Comparison of ENCODE assay signal across 1 cellular context in the genomic region with DNA sequence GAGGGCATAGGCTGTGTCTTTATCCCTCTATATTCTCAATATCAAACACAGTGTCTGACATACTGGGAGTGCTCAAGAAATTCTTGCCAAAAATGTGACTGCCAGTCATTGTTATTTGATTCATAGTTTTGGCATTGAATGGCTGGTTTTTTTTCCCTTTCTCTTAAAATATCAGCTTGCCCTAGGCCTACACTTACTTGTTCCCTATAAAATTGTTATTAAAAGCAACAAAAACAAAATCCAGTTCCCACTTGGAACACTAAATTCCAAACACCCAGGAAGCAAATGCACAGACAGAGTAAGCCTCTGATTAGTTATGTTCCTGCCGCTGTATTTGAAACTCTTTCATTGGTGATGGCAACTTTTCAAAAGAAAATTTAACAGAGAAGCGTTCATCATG.
TF ChIP-seq lines count a peak whose summit lies in the region.

No MANE protein-coding gene starts in this region.

TF ChIP-seq in GM23338, 12 proteins besides CTCF, POLR2A, EP300 and RAD21 (continued from another document):
- no peak for TF ChIP-seq POLR2AphosphoS5 (IDR thresholded peaks at IDR 0.05; ENCODE audit: low read depth)
- no peak for TF ChIP-seq EZH2phosphoT487 (IDR thresholded peaks at IDR 0.05; ENCODE audit: unreplicated experiment)
- no peak for TF ChIP-seq STAT1 (IDR thresholded peaks at IDR 0.05; ENCODE audit: unreplicated experiment)
- TF ChIP-seq REST (IDR thresholded peaks at IDR 0.05; ENCODE audit: unreplicated experiment): no peak
- no peak for TF ChIP-seq ZNF331 (CRISPR knock-in tag; IDR thresholded peaks at IDR 0.05; ENCODE audit: low read depth)
- TF ChIP-seq NANOG (IDR thresholded peaks at IDR 0.05; ENCODE audit: borderline replicate concordance): no peak
- TF ChIP-seq, protein P1, sequence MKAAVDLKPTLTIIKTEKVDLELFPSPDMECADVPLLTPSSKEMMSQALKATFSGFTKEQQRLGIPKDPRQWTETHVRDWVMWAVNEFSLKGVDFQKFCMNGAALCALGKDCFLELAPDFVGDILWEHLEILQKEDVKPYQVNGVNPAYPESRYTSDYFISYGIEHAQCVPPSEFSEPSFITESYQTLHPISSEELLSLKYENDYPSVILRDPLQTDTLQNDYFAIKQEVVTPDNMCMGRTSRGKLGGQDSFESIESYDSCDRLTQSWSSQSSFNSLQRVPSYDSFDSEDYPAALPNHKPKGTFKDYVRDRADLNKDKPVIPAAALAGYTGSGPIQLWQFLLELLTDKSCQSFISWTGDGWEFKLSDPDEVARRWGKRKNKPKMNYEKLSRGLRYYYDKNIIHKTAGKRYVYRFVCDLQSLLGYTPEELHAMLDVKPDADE (IDR thresholded peaks at IDR 0.05): no peak
- TF ChIP-seq JUNB (IDR thresholded peaks at IDR 0.05; ENCODE audit: unreplicated experiment): no peak
